Comparison of ENCODE assay signal across 8 cellular contexts in the genomic region with DNA sequence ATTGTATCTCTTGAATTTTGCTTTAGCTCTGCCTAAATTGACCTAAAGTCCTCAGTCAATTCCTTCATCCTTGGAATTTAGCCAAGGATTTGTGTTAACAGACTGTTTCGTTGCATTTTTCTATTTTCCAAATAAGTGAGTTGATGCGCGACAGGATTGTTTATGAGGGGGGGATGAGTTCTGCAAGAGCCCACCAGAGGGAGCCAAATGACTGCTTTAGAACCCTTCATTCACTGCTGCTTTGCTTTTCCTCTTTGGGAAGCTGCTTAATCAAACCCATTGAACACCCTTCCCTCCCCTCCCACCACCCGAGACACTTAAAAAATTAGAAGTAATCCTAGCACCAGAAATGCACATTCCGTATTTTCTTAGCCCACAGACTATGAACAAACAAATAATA. TPM values are rescaled to one million over a fixed set of nuclear protein-coding genes. Genes with fewer than 3 reads are reported as not detected.
DNase-seq lines count a peak whose midpoint lies in the region; ATAC-seq, FAIRE-seq and TF ChIP-seq lines count a peak whose summit lies in the region.

No MANE protein-coding gene starts in this region.

- H3K4me1 ChIP-seq in iPS-15b (ENCODE audit: control insufficient read depth, insufficient read depth, low read length) = no peaks in the 10 kb centered on the region

- peak; percentile 16 for FAIRE-seq in RCC 7860 (lab: Jason Lieb, UNC)

- H3K9me3 Mint-ChIP-seq in brain = peaks cover 0 to 3% (median 0%) of the 10 kb centered on the region in 5 experiments

- H3K4me1 Mint-ChIP-seq in brain = peaks cover 11% of the 10 kb centered on the region

- H3K9ac ChIP-seq in iPS-15b (ENCODE audit: low read depth, low read length) = no peak overlapping the region

- TF ChIP-seq CTCF in brain (conservative IDR thresholded peaks at IDR 0.05) = peak; percentile 99

- H3K36me3 Mint-ChIP-seq in brain = no peaks in the 10 kb centered on the region

- ATAC-seq in GM21381 (IDR thresholded peaks at IDR 0.05; ENCODE audit: unreplicated experiment) (peak; percentile 71), HG02571 (IDR thresholded peaks at IDR 0.05; ENCODE audit: unreplicated experiment) (no peak)

- H3K4me3 ChIP-seq in iPS-15b (ENCODE audit: low read depth, low read length) = peak overlapping the region; percentile 2

- peaks cover 31% of the 10 kb centered on the region for H3K27me3 ChIP-seq in iPS-15b (ENCODE audit: control insufficient read depth, insufficient read depth, low read length)

- no peak for TF ChIP-seq EP300 in Ishikawa (IDR thresholded peaks at IDR 0.05; ENCODE audit: borderline replicate concordance)

- DNase-seq in DMS53 (lab: John Stamatoyannopoulos, UW) = peak; percentile 91
- DNase-seq in RCC 7860 (ENCODE audit: low spot score) = peak; percentile 29
- peak; percentile 13 for DNase-seq in smooth muscle cell of the brain vasculature (ENCODE audit: low read depth, low spot score)

- peak; percentile 86 for TF ChIP-seq RAD21 in Ishikawa (IDR thresholded peaks at IDR 0.05; ENCODE audit: low read depth)

- H3K36me3 ChIP-seq in iPS-15b (ENCODE audit: control insufficient read depth, insufficient read depth, low read length) = no peaks in the 10 kb centered on the region

- H3K27me3 Mint-ChIP-seq in brain = peaks cover 12% of the 10 kb centered on the region

- peak overlapping the region; percentile 50 to 79 (median 75) for H3K4me3 Mint-ChIP-seq in brain

- no peaks in the 10 kb centered on the region for H3K9me3 ChIP-seq in iPS-15b (ENCODE audit: control insufficient read depth, insufficient read depth, low read length)

- peak overlapping the region in 1 of 5 experiments; percentile 38 for H3K27ac Mint-ChIP-seq in brain

TF ChIP-seq in Ishikawa, 13 proteins besides CTCF, POLR2A, EP300 and RAD21:
- TF ChIP-seq, protein P1, sequence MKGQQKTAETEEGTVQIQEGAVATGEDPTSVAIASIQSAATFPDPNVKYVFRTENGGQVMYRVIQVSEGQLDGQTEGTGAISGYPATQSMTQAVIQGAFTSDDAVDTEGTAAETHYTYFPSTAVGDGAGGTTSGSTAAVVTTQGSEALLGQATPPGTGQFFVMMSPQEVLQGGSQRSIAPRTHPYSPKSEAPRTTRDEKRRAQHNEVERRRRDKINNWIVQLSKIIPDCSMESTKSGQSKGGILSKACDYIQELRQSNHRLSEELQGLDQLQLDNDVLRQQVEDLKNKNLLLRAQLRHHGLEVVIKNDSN (IDR thresholded peaks at IDR 0.05) = no peak
- TF ChIP-seq TEAD4 (IDR thresholded peaks at IDR 0.05) (no peak), CEBPB (IDR thresholded peaks at IDR 0.05) (no peak), TAF1 (IDR thresholded peaks at IDR 0.05; ENCODE audit: low read depth) (no peak), EGR1 (IDR thresholded peaks at IDR 0.05) (no peak), REST (IDR thresholded peaks at IDR 0.05; ENCODE audit: low read depth) (no peak), FOXM1 (IDR thresholded peaks at IDR 0.05; ENCODE audit: borderline replicate concordance, low read depth) (no peak), YY1 (IDR thresholded peaks at IDR 0.05; ENCODE audit: low read depth) (no peak), NFIC (IDR thresholded peaks at IDR 0.05) (no peak), CREB1 (IDR thresholded peaks at IDR 0.05; ENCODE audit: low read depth) (no peak), ZBTB7A (IDR thresholded peaks at IDR 0.05; ENCODE audit: low read depth) (no peak), TCF12 (IDR thresholded peaks at IDR 0.05; ENCODE audit: low read depth) (no peak)
- TF ChIP-seq, protein P2, sequence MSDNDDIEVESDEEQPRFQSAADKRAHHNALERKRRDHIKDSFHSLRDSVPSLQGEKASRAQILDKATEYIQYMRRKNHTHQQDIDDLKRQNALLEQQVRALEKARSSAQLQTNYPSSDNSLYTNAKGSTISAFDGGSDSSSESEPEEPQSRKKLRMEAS (IDR thresholded peaks at IDR 0.05) = no peak

RNA-seq across cellular contexts. Expression of gene PTF1A, which starts 33.7 kb away (rescaled TPM):
- polyA plus RNA-seq in brain (ENCODE audit: insufficient read depth, low read depth, low replicate concordance) = not detected

Comparison
In these comparisons a context has a peak if more than half of its experiments do, and no peak if none do; other contexts are left out.
1. DNase-seq: peak in every context shown above with its lines; median percentile 91 in DMS53; 29 in RCC 7860; 13 in smooth muscle cell of the brain vasculature.